20 cellular contexts compared by ENCODE assay signal in genomic region chr3:188415196-188415595, GRCh38.
"Had no signal": no experiment of that assay in that cellular context is flagged by ENCODE, and none has a peak within 500 bp of the region (broad histone marks: within the 10 kb centered on the region; RNA-seq: fewer than 3 reads in every experiment).

No MANE protein-coding gene starts in this region.

- H3K27ac Mint-ChIP-seq: activated B cell treated with CpG ODN at 0.5 μM for 24 hours; activated CD4-positive, alpha-beta T cell treated with anti-CD3 and anti-CD28 coated beads, Interleukin-2, amount 10 ng/mL, durations not matched to agents 24 days and 14 days; activated CD8-positive, alpha-beta T cell treated with anti-CD3 and anti-CD28 coated beads for 36 hours; activated T-cell treated with anti-CD3 and anti-CD28 coated beads, Interleukin-2, amount 50 U/mL, for 24 hours; activated T-helper 2 cell treated with anti-CD3 and anti-CD28 coated beads, Interferon-gamma antibody, Interleukin-2, Interleukin-4, amounts not matched to agents 10 μg/mL and 5 μg/mL and 100 μg/mL, durations not matched to agents 14 hours and 24 hours and 36 hours; natural killer cell; stimulated activated naive CD8-positive, alpha-beta T cell treated with anti-CD3 and anti-CD28 coated beads, Interleukin-15, amount 100 ng/mL, for 72 hours; type B pancreatic cell had no signal

- FAIRE-seq: bronchial epithelial cell, keratinocyte, pancreas had no signal

- H3K9me3 Mint-ChIP-seq: activated B cell treated with CpG ODN at 0.5 μM for 24 hours; activated CD8-positive, alpha-beta T cell treated with anti-CD3 and anti-CD28 coated beads for 36 hours; activated T-cell treated with anti-CD3 and anti-CD28 coated beads, Interleukin-2, amount 50 U/mL, for 24 hours; activated T-helper 2 cell treated with anti-CD3 and anti-CD28 coated beads, Interferon-gamma antibody, Interleukin-2, Interleukin-4, amounts not matched to agents 10 μg/mL and 5 μg/mL and 100 μg/mL, durations not matched to agents 14 hours and 24 hours and 36 hours; natural killer cell; stimulated activated naive CD8-positive, alpha-beta T cell treated with anti-CD3 and anti-CD28 coated beads, Interleukin-15, amount 100 ng/mL, for 72 hours had no signal

- DNase-seq: activated B cell treated with CpG ODN at 0.5 μM for 24 hours; activated CD4-positive, alpha-beta T cell treated with anti-CD3 and anti-CD28 coated beads, Interleukin-2, amount 10 ng/mL, durations not matched to agents 24 days and 14 days; activated CD8-positive, alpha-beta T cell treated with anti-CD3 and anti-CD28 coated beads for 36 hours; activated naive CD4-positive, alpha-beta T cell treated with Interleukin-2 at 50 U/mL for 16 hours; activated T-cell treated with anti-CD3 and anti-CD28 coated beads, Interleukin-2, amount 50 U/mL, for 24 hours; anterior cingulate cortex; cerebellar nuclear complex; cortex of kidney; effector CD4-positive, alpha-beta T cell; foreskin melanocyte; hypothalamus; natural killer cell; pancreas; stimulated activated CD4-positive, alpha-beta T cell treated with anti-CD3 and anti-CD28 coated beads, Interleukin-4, amount 100 ng/mL, for 1 hour; stimulated activated naive CD8-positive, alpha-beta T cell treated with anti-CD3 and anti-CD28 coated beads, Interleukin-15, amount 100 ng/mL, for 72 hours; T-helper 9 cell had no signal

- H3K27me3 Mint-ChIP-seq: activated B cell treated with CpG ODN at 0.5 μM for 24 hours; activated CD4-positive, alpha-beta T cell treated with anti-CD3 and anti-CD28 coated beads, Interleukin-2, amount 10 ng/mL, durations not matched to agents 24 days and 14 days; activated CD8-positive, alpha-beta T cell treated with anti-CD3 and anti-CD28 coated beads for 36 hours; activated T-cell treated with anti-CD3 and anti-CD28 coated beads, Interleukin-2, amount 50 U/mL, for 24 hours; stimulated activated naive CD8-positive, alpha-beta T cell treated with anti-CD3 and anti-CD28 coated beads, Interleukin-15, amount 100 ng/mL, for 72 hours; type B pancreatic cell had no signal

- H3K4me3 Mint-ChIP-seq: activated B cell treated with CpG ODN at 0.5 μM for 24 hours; activated CD4-positive, alpha-beta T cell treated with anti-CD3 and anti-CD28 coated beads, Interleukin-2, amount 10 ng/mL, durations not matched to agents 24 days and 14 days; activated CD8-positive, alpha-beta T cell treated with anti-CD3 and anti-CD28 coated beads for 36 hours; activated T-cell treated with anti-CD3 and anti-CD28 coated beads, Interleukin-2, amount 50 U/mL, for 24 hours; natural killer cell; stimulated activated naive CD8-positive, alpha-beta T cell treated with anti-CD3 and anti-CD28 coated beads, Interleukin-15, amount 100 ng/mL, for 72 hours; type B pancreatic cell had no signal

- H3K36me3 Mint-ChIP-seq: natural killer cell had no signal
